In the genomic region with DNA sequence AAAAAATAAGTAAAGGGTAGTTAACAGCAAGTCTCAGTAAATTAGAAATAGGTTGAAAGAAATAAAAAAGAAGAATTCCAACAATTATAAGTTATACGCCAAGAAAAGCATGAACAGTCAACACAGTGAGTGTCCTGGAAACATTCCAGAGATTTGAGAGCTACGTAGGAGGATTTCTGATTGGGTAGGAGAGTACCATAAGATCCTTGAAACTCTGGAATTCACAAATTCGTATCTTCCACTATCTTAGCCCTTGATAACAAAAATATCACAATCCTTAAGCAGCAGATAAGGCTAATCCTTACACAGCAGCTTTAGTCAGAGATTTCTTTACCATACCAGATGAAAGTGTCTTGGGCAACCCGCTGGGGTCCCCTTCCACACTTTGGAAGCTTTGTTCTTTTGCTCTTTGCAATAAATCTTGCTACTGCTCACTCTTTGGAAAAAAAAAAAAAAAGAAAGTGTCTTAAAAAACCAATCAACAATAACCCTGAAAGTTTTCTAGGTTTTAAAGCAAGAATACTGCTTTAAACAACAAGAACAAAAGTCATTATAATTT, we compare ENCODE assay signal across 16 cellular contexts. TPM values are rescaled to one million over a fixed set of nuclear protein-coding genes. Genes with fewer than 3 reads are reported as not detected.
DNase-seq lines count a peak whose midpoint lies in the region; ATAC-seq, FAIRE-seq and TF ChIP-seq lines count a peak whose summit lies in the region.
"Had no signal": no experiment of that assay in that cellular context is flagged by ENCODE, and none has a peak within 500 bp of the region (broad histone marks: within the 10 kb centered on the region; RNA-seq: fewer than 3 reads in every experiment).

No MANE protein-coding gene starts in this region.

- H4K20me1 ChIP-seq in OCI-LY7 (ENCODE audit: insufficient read depth, low read length): no peaks in the 10 kb centered on the region

- peak overlapping the region; percentile 86; the same call in 1 of the 2 replicates for H2AFZ ChIP-seq in OCI-LY7 (ENCODE audit: low read length)

- POLR2A ChIA-PET in OCI-LY7 (lab: Charles Lee): interaction anchor here (0.6 to 9.1 kb wide), 5 partner anchors 9 to 1527 kb away, joined by 3 to 95 read pairs (median 6); partner anchors contain the start of gene TPK1
- POLR2A ChIA-PET in CD8-positive, alpha-beta T cell (lab: Charles Lee): interaction anchor here (1.5 to 1.6 kb wide), 2 partner anchors 8 to 9 kb away, joined by 6 to 7 read pairs; partner anchors contain the start of gene TPK1

- H3K36me3 ChIP-seq in OCI-LY7 (ENCODE audit: insufficient read depth, low read length): no peaks in the 10 kb centered on the region
- H3K36me3 ChIP-seq in CD8-positive, alpha-beta T cell (ENCODE audit: insufficient read depth, low read length): no peaks in the 10 kb centered on the region
- H3K36me3 ChIP-seq in suprapubic skin: no peaks in the 10 kb centered on the region

- peak overlapping the region; percentile 41 for H3K4me3 ChIP-seq in OCI-LY7 (ENCODE audit: low read depth, low read length, poor library complexity, severe bottlenecking)
- H3K4me3 ChIP-seq in fibroblast of mammary gland (ENCODE audit: control insufficient read depth, low read depth, low read length): no peak overlapping the region
- H3K4me3 ChIP-seq in CD8-positive, alpha-beta T cell (ENCODE audit: low read depth, low read length): no peak overlapping the region
- H3K4me3 ChIP-seq in suprapubic skin: no peak overlapping the region

- TF ChIP-seq EP300 in suprapubic skin (IDR thresholded peaks at IDR 0.05): no peak

- DNase-seq in D721Med (ENCODE audit: insufficient read length, low spot score) (no peak), OCI-LY7 (ENCODE audit: low spot score) (no peak), fibroblast of mammary gland (ENCODE audit: low read depth) (peak; percentile 90), omental fat pad (ENCODE audit: low spot score) (no peak), suprapubic skin (ENCODE audit: low spot score in 2 of 2) (no peak)
- DNase-seq in CD8-positive, alpha-beta T cell: no peak
- no peak for DNase-seq in activated effector memory CD4-positive, alpha-beta T cell treated with Interleukin-2 at 50 U/mL for 16 hours
- DNase-seq: caudate nucleus; CD4-positive, alpha-beta memory T cell; foreskin keratinocyte; kidney; NCI-H1092 treated with DMSO at 0.1 percent for 48 hours; nucleus accumbens had no signal

- no TSS peak for BruUV-seq in OCI-LY7 (replicated peaks; lab: Mats Ljungman, UMichigan)

- H3K27me3 ChIP-seq in CD8-positive, alpha-beta T cell (ENCODE audit: insufficient read depth, low read length): no peaks in the 10 kb centered on the region
- H3K27me3 ChIP-seq in suprapubic skin: no peaks in the 10 kb centered on the region
- H3K27me3 ChIP-seq: foreskin keratinocyte had no signal

- no peaks in the 10 kb centered on the region for H3K27me3 Mint-ChIP-seq in CD8-positive, alpha-beta T cell (ENCODE audit: low read depth)
- H3K27me3 Mint-ChIP-seq: CD4-positive, alpha-beta memory T cell; stimulated activated naive CD8-positive, alpha-beta T cell treated with anti-CD3 and anti-CD28 coated beads, Interleukin-15, Interleukin-2, amounts not matched to agents 100 ng/mL and 50 ng/mL, for 24 hours had no signal

- no peak for TF ChIP-seq CTCF in D721Med (IDR thresholded peaks at IDR 0.05; ENCODE audit: insufficient read depth, missing control alignments)
- TF ChIP-seq CTCF in OCI-LY7 (conservative IDR thresholded peaks at IDR 0.05; ENCODE audit: low read length): no peak
- no peak for TF ChIP-seq CTCF in fibroblast of mammary gland (conservative IDR thresholded peaks at IDR 0.05; ENCODE audit: control insufficient read depth, insufficient read depth, low read depth, low read length)
- no peak for TF ChIP-seq CTCF in omental fat pad (IDR thresholded peaks at IDR 0.05)
- TF ChIP-seq CTCF in CD8-positive, alpha-beta T cell (IDR thresholded peaks at IDR 0.05): no peak
- TF ChIP-seq CTCF in suprapubic skin (IDR thresholded peaks at IDR 0.05): no peak

- H3K9me3 ChIP-seq in OCI-LY7 (ENCODE audit: low read length) (no peaks in the 10 kb centered on the region), suprapubic skin (no peaks in the 10 kb centered on the region)
- H3K9me3 ChIP-seq in CD8-positive, alpha-beta T cell (ENCODE audit: low read length): no peaks in the 10 kb centered on the region

- peak overlapping the region; percentile 83 for H3K27ac ChIP-seq in OCI-LY7 (ENCODE audit: low read depth, low read length, poor library complexity, severe bottlenecking)
- H3K27ac ChIP-seq in CD8-positive, alpha-beta T cell (ENCODE audit: low read depth, low read length): no peak overlapping the region
- no peak overlapping the region for H3K27ac ChIP-seq in suprapubic skin
- H3K27ac ChIP-seq: foreskin keratinocyte, VCaP had no signal

- H3K9me2 ChIP-seq in OCI-LY7 (ENCODE audit: insufficient read depth, low read length): no peaks in the 10 kb centered on the region

- ATAC-seq in omental fat pad (ENCODE audit: low FRiP score): peak; percentile 82
- no peak for ATAC-seq in CD8-positive, alpha-beta T cell
- no peak for ATAC-seq in HG02642 (IDR thresholded peaks at IDR 0.05; ENCODE audit: poor library complexity, unreplicated experiment)
- ATAC-seq: foreskin keratinocyte had no signal

- H3K4me1 ChIP-seq in OCI-LY7 (ENCODE audit: insufficient read depth, low read length, poor library complexity, severe bottlenecking) (peaks cover 61% of the 10 kb centered on the region), suprapubic skin (peaks cover 7% of the 10 kb centered on the region)
- peaks cover 24% of the 10 kb centered on the region for H3K4me1 ChIP-seq in CD8-positive, alpha-beta T cell (ENCODE audit: insufficient read depth, low read length)

- H3K36me3 Mint-ChIP-seq in CD8-positive, alpha-beta T cell: peaks cover 5% of the 10 kb centered on the region

- FAIRE-seq in D721Med (lab: Jason Lieb, UNC): peak; percentile 6
- FAIRE-seq: kidney had no signal

- H3K4me1 Mint-ChIP-seq in CD8-positive, alpha-beta T cell (ENCODE audit: low read depth): peaks cover 55% of the 10 kb centered on the region

- WGBS in suprapubic skin: 47% methylated on average over 4 of the region's 4 CpGs

- peak overlapping the region; percentile 63 for H3K4me2 ChIP-seq in OCI-LY7 (ENCODE audit: low read length)

- CTCF ChIA-PET in OCI-LY7 (lab: Charles Lee; ENCODE audit: unreplicated experiment): interaction anchor here (3.2 kb wide), 1 partner anchor 8 kb away, joined by 19 read pairs; the partner anchor contains the start of gene TPK1
- CTCF ChIA-PET in CD8-positive, alpha-beta T cell (lab: Charles Lee): no interaction called here

- no peaks in the 10 kb centered on the region for H3K9me3 Mint-ChIP-seq in CD8-positive, alpha-beta T cell

- H3K27ac Mint-ChIP-seq in CD8-positive, alpha-beta T cell: no peak overlapping the region
- H3K27ac Mint-ChIP-seq: stimulated activated naive CD8-positive, alpha-beta T cell treated with anti-CD3 and anti-CD28 coated beads, Interleukin-15, Interleukin-2, amounts not matched to agents 100 ng/mL and 50 ng/mL, for 24 hours had no signal

- intact Hi-C loops in OCI-LY7 (cut with micrococcal nuclease; ENCODE audit: unreplicated experiment): no loop called here
- intact Hi-C loops in CD8-positive, alpha-beta T cell (cut with DNase I, micrococcal nuclease): no loop called here

- no peaks in the 10 kb centered on the region for H3K79me2 ChIP-seq in OCI-LY7 (ENCODE audit: insufficient read depth, low read depth, low read length)

- TF ChIP-seq POLR2A in suprapubic skin (IDR thresholded peaks at IDR 0.05): no peak

- no peak overlapping the region for H3K4me3 Mint-ChIP-seq in CD8-positive, alpha-beta T cell
- H3K4me3 Mint-ChIP-seq: stimulated activated naive CD8-positive, alpha-beta T cell treated with anti-CD3 and anti-CD28 coated beads, Interleukin-15, Interleukin-2, amounts not matched to agents 100 ng/mL and 50 ng/mL, for 24 hours had no signal

RNA-seq across cellular contexts. Expression of gene TPK1, which starts 8.2 kb away (rescaled TPM):
- total RNA-seq in OCI-LY7 (2014; rRNA removed; shearing (Covaris generic)): 5.0 and 6.7 TPM in 2 replicates
- total RNA-seq in OCI-LY7 (2022): 11.5 and 12.5 TPM in 2 replicates
- total RNA-seq in omental fat pad: 10 to 100 TPM in 1 of 4 donors, 1 to 10 TPM in 3; 4.5 to 11.8 (median 8.0) TPM
- 10 to 100 TPM; 14.7 to 15.1 TPM for total RNA-seq in CD8-positive, alpha-beta T cell
- total RNA-seq in suprapubic skin: 1 to 10 TPM; 1.4 to 3.9 (median 2.8) TPM
